Comparison of ENCODE assay signal across 8 cellular contexts in genomic region chr5:175729829-175730277, GRCh38.
DNase-seq lines count a peak whose midpoint lies in the region; ATAC-seq, FAIRE-seq and TF ChIP-seq lines count a peak whose summit lies in the region.

No MANE protein-coding gene starts in this region.

- no peaks in the 10 kb centered on the region for H3K36me3 Mint-ChIP-seq in natural killer cell

- DNase-seq in COLO829 (ENCODE audit: low spot score) = peak; percentile 59
- DNase-seq in LHCN-M2 (ENCODE audit: low read depth) = peak; percentile 76
- peak; percentile 72 for DNase-seq in RCC 7860 (ENCODE audit: low spot score)
- DNase-seq in activated T-cell treated with anti-CD3 and anti-CD28 coated beads, Interleukin-2, amount 50 U/mL, for 48 hours = peak; percentile 95 to 97
- peak; percentile 75 to 85 for DNase-seq in fibroblast of lung (ENCODE audit: low read depth in 2 of 2)
- DNase-seq in natural killer cell = peak; percentile 83
- peak; percentile 69 to 94 (median 88) for DNase-seq in stimulated activated naive CD4-positive, alpha-beta T cell (lab: John Stamatoyannopoulos, UW)

- no peaks in the 10 kb centered on the region for H3K9me3 Mint-ChIP-seq in natural killer cell

- H3K27me3 Mint-ChIP-seq in natural killer cell (ENCODE audit: low read depth in 2 of 2) = peaks cover 29 to 32% of the 10 kb centered on the region in 2 donors

- H3K27ac ChIP-seq in fibroblast of lung (ENCODE audit: insufficient read depth, low read length) = no peak overlapping the region

- no peaks in the 10 kb centered on the region for H4K20me1 ChIP-seq in fibroblast of lung (ENCODE audit: control insufficient read depth, extremely low read depth, insufficient read depth, low read length)

- ATAC-seq in GM21529 (IDR thresholded peaks at IDR 0.05; ENCODE audit: unreplicated experiment) = peak; percentile 91
- peak; percentile 82 to 96 (median 86) for ATAC-seq in natural killer cell

- H3K36me3 ChIP-seq in fibroblast of lung (ENCODE audit: control insufficient read depth, insufficient read depth, low read length) = no peaks in the 10 kb centered on the region

- H3K4me1 ChIP-seq in fibroblast of lung (ENCODE audit: control insufficient read depth, extremely low read depth, insufficient read depth, low read length) = no peaks in the 10 kb centered on the region

- H3K27me3 ChIP-seq in fibroblast of lung (ENCODE audit: control insufficient read depth, insufficient read depth, low read length) = no peaks in the 10 kb centered on the region

- H3K4me1 Mint-ChIP-seq in natural killer cell = peaks cover 7% of the 10 kb centered on the region in 2 donors

- no peak overlapping the region for H3K4me2 ChIP-seq in fibroblast of lung (ENCODE audit: extremely low read depth, insufficient read depth, low read length)

- H3K4me3 ChIP-seq in fibroblast of lung (replicated peaks in 1 of 4; ENCODE audit: control extremely low read depth in 1 of 4, insufficient read depth in 1 of 4, low read depth in 3 of 4, low read length in 4 of 4) = no peak overlapping the region

- intact Hi-C loops in natural killer cell (cut with micrococcal nuclease) = loop anchor here (2.0 to 10.0 kb wide), 2 partner anchors 845 to 867 kb away; no protein-coding TSS in a partner anchor

- no peak overlapping the region for H3K27ac Mint-ChIP-seq in natural killer cell

- H3K9ac ChIP-seq in fibroblast of lung (ENCODE audit: insufficient read depth, low read length) = no peak overlapping the region

- H2AFZ ChIP-seq in fibroblast of lung (ENCODE audit: low read length) = no peak overlapping the region

- H3K79me2 ChIP-seq in fibroblast of lung (ENCODE audit: control insufficient read depth, insufficient read depth, low read length) = no peaks in the 10 kb centered on the region

- FAIRE-seq in RCC 7860 (lab: Jason Lieb, UNC) = no peak

- TF ChIP-seq CTCF in fibroblast of lung (conservative IDR thresholded peaks at IDR 0.05 in 1 of 2, IDR thresholded peaks at IDR 0.05 in 1 of 2; ENCODE audit: low read depth in 1 of 2, low read length in 2 of 2) (peak; percentile 95 to 98), natural killer cell (IDR thresholded peaks at IDR 0.05) (peak; percentile 92)

- H3K4me3 Mint-ChIP-seq in natural killer cell = no peak overlapping the region

- H3K9me3 ChIP-seq in fibroblast of lung (ENCODE audit: control insufficient read depth, insufficient read depth, low read depth, low read length) = no peaks in the 10 kb centered on the region
